Comparison of ENCODE assay signal across 30 cellular contexts in genomic region chr17:49266233-49266632, GRCh38. TPM values are rescaled to one million over a fixed set of nuclear protein-coding genes. Genes with fewer than 3 reads are reported as not detected.
"Had no signal": no experiment of that assay in that cellular context is flagged by ENCODE, and none has a peak within 500 bp of the region (broad histone marks: within the 10 kb centered on the region; RNA-seq: fewer than 3 reads in every experiment).

No MANE protein-coding gene starts in this region.

- H3K9me3 Mint-ChIP-seq: central memory CD8-positive, alpha-beta T cell; dendritic cell treated with granulocyte-macrophage colony-stimulating factor and Interleukin-4, amounts not matched to agents 40 ng/mL and 50 ng/mL, for 4 days; endodermal cell; memory B cell; natural killer cell; stimulated activated memory B cell treated with anti-CD40 and anti-IgM and Interleukin-4, amounts not matched to agents 10 μg/mL and 1 μg/mL and 100 μg/mL, for 72 hours; type B pancreatic cell had no signal

- ATAC-seq: heart right ventricle; left ventricle myocardium superior; lower lobe of right lung; natural killer cell; psoas muscle; right cardiac atrium; stimulated activated memory B cell treated with anti-CD40 and anti-IgM and Interleukin-4, amounts not matched to agents 10 μg/mL and 1 μg/mL and 100 μg/mL, for 72 hours; stimulated activated naive CD8-positive, alpha-beta T cell treated with anti-CD3 and anti-CD28 coated beads, Interleukin-15, Interleukin-2, amounts not matched to agents 100 U/mL and 50 U/mL, for 24 hours had no signal

- H3K27me3 ChIP-seq: colonic mucosa, heart right ventricle, neutrophil, sigmoid colon, testis had no signal

- FAIRE-seq: islet of Langerhans had no signal

- H3K9ac ChIP-seq: parathyroid adenoma had no signal

- H3K4me1 ChIP-seq: colonic mucosa, parathyroid adenoma, psoas muscle, sigmoid colon, testis, tibial artery had no signal

- H2AFZ ChIP-seq: parathyroid adenoma had no signal

- H3K27ac ChIP-seq: colonic mucosa, heart right ventricle, lower lobe of right lung, neutrophil, parathyroid adenoma, psoas muscle, sigmoid colon, testis, tibial artery had no signal

- H3K9me3 ChIP-seq: colonic mucosa, heart right ventricle, lower lobe of right lung, neutrophil, psoas muscle, sigmoid colon, testis, tibial artery had no signal

- H3K4me3 Mint-ChIP-seq: central memory CD8-positive, alpha-beta T cell; dendritic cell treated with granulocyte-macrophage colony-stimulating factor and Interleukin-4, amounts not matched to agents 40 ng/mL and 50 ng/mL, for 4 days; endodermal cell; memory B cell; natural killer cell; stimulated activated memory B cell treated with anti-CD40 and anti-IgM and Interleukin-4, amounts not matched to agents 10 μg/mL and 1 μg/mL and 100 μg/mL, for 72 hours; type B pancreatic cell had no signal

- H3K4me1 Mint-ChIP-seq: memory B cell had no signal

- H3K79me2 ChIP-seq: parathyroid adenoma had no signal

- H3K27ac Mint-ChIP-seq: dendritic cell treated with granulocyte-macrophage colony-stimulating factor and Interleukin-4, amounts not matched to agents 40 ng/mL and 50 ng/mL, for 4 days; endodermal cell; memory B cell; natural killer cell; stimulated activated memory B cell treated with anti-CD40 and anti-IgM and Interleukin-4, amounts not matched to agents 10 μg/mL and 1 μg/mL and 100 μg/mL, for 72 hours; type B pancreatic cell had no signal

- H3K36me3 Mint-ChIP-seq: memory B cell; natural killer cell; stimulated activated memory B cell treated with anti-CD40 and anti-IgM and Interleukin-4, amounts not matched to agents 10 μg/mL and 1 μg/mL and 100 μg/mL, for 72 hours; type B pancreatic cell had no signal

- DNase-seq: colonic mucosa; effector CD8-positive, alpha-beta T cell; endodermal cell; erythroblast; foreskin fibroblast; glutamatergic neuron; heart right ventricle; left ventricle myocardium superior; lower lobe of right lung; natural killer cell; psoas muscle; right cardiac atrium; sigmoid colon; stimulated activated CD4-positive, alpha-beta T cell treated with anti-CD3 and anti-CD28 coated beads, Interleukin-2, amount 100 ng/mL, for 24 hours; stimulated activated CD4-positive, alpha-beta T cell treated with anti-CD3 and anti-CD28 coated beads, Interleukin-4, amount 100 ng/mL, for 24 hours; stimulated activated naive CD8-positive, alpha-beta T cell treated with anti-CD3 and anti-CD28 coated beads, Interleukin-15, Interleukin-2, amounts not matched to agents 100 U/mL and 50 U/mL, for 24 hours; substantia nigra; testis; tibial artery had no signal

- H3K4me3 ChIP-seq: colonic mucosa, heart right ventricle, lower lobe of right lung, psoas muscle, sigmoid colon, testis, tibial artery had no signal

- H3K36me3 ChIP-seq: colonic mucosa, heart right ventricle, lower lobe of right lung, neutrophil, sigmoid colon, tibial artery had no signal

RNA-seq across cellular contexts. Expression of gene PHOSPHO1, which starts 35.6 kb away (rescaled TPM):
- total RNA-seq: chondrocyte, colonic mucosa, sigmoid colon had no signal
- polyA plus RNA-seq: neural cell had no signal

RNA-seq across cellular contexts. Expression of gene ABI3, which starts 55.7 kb away (rescaled TPM):
- total RNA-seq: chondrocyte, renal cortical epithelial cell had no signal
- polyA plus RNA-seq: neural cell had no signal

RNA-seq across cellular contexts. Expression of gene GNGT2, which starts 55.9 kb away (rescaled TPM):
- total RNA-seq: chondrocyte, renal cortical epithelial cell had no signal
- polyA plus RNA-seq: neural cell had no signal
